ENCODE assay signal across 8 cellular contexts in the genomic region with DNA sequence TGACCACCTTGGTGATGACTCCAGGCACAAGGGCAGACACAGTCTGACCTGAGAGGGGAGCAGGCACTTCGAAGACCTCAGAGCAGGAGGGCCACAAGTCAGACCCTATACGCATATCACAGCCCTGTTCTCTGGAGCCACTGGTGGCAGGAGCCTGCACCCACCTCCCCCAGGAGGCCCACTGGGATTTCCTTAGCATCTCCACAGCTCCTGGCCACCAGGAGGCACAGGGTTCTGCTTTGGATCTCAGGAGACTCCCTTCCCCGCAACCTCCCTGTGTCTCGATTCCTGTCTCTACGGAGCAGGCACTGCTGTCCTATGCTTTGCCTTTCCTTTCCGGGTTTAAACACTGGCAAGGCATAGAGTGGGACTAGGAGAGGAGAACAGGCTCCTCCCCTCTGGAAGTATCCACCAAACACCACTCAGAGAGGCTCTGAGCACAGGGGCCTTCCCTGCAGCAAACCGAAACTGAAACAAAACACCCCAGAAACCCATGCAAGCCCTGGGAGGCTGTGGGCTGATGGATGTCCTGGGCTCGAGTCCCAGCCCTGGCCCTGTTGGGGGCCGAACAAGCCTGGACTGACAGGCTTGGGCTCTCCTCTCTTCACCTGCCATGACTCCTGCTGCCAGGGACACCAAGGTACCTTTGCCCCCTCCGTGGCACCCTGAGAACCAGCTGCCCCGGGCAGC.
DNase-seq lines count a peak whose midpoint lies in the region; ATAC-seq and TF ChIP-seq lines count a peak whose summit lies in the region.

No MANE protein-coding gene starts in this region.

- H3K9me3 ChIP-seq in RWPE2 (ENCODE audit: severe bottlenecking): no peaks in the 10 kb centered on the region

- H3K4me3 ChIP-seq in RWPE2 (ENCODE audit: severe bottlenecking): no peak overlapping the region

- no peaks in the 10 kb centered on the region for H3K4me1 ChIP-seq in RWPE2 (ENCODE audit: insufficient read depth, poor library complexity, severe bottlenecking)

- TF ChIP-seq CTCF in RWPE2 (IDR thresholded peaks at IDR 0.05; ENCODE audit: poor library complexity, severe bottlenecking): no peak

- H3K36me3 ChIP-seq in RWPE2 (ENCODE audit: low read depth): peaks cover 28% of the 10 kb centered on the region

- DNase-seq in AG08396 (ENCODE audit: low spot score) (peak; percentile 95), RWPE2 (ENCODE audit: low spot score) (no peak), left ventricle myocardium superior (peak; percentile 73), sciatic nerve (ENCODE audit: low spot score) (no peak), cortex of kidney (lab: John Stamatoyannopoulos, UW) (no peak)

- ATAC-seq in GM18520 (IDR thresholded peaks at IDR 0.05; ENCODE audit: unreplicated experiment): peak; percentile 64
- ATAC-seq in HG03066 (IDR thresholded peaks at IDR 0.05; ENCODE audit: low read depth, unreplicated experiment): peak; percentile 82
- peak; percentile 48; the same call in 2 of the 3 replicates for ATAC-seq in RWPE2 (ENCODE audit: low read depth)
- ATAC-seq in left ventricle myocardium superior: peak; percentile 80
- peak; percentile 83 for ATAC-seq in sciatic nerve

- intact Hi-C loops in left ventricle myocardium superior (cut with micrococcal nuclease): no loop called here
- intact Hi-C loops in sciatic nerve (cut with DNase I): no loop called here

- no peaks in the 10 kb centered on the region for H3K27me3 ChIP-seq in RWPE2 (ENCODE audit: insufficient read depth, poor library complexity, severe bottlenecking)

- H3K27ac ChIP-seq in RWPE2 (ENCODE audit: poor library complexity, severe bottlenecking) (no peak overlapping the region), angular gyrus (ENCODE audit: low read depth, low read length) (peak overlapping the region; percentile 89)

Comparison
In these comparisons a context has a peak if more than half of its experiments do, and no peak if none do; other contexts are left out.
1. DNase-seq: peak in AG08396 (single experiment) and left ventricle myocardium superior (single experiment); none in RWPE2 (single experiment), sciatic nerve (single experiment) and cortex of kidney (single experiment).
2. Peak in every context shown above with its lines, with median percentiles within 50 percentile points of each other: ATAC-seq.